In genomic region chr16:4734063-4734729, GRCh38 we compare ENCODE assay signal across 8 cellular contexts. TPM values are rescaled to one million over a fixed set of nuclear protein-coding genes. Genes with fewer than 3 reads are reported as not detected.
DNase-seq lines count a peak whose midpoint lies in the region; ATAC-seq and TF ChIP-seq lines count a peak whose summit lies in the region.

TSS of gene ANKS3 (minus strand) at chr16:4734271. CDS start at chr16:4730149, 4,122 bp downstream.
TSS of gene DNAAF8 (plus strand) at chr16:4734537. CDS start at chr16:4736515, 1,978 bp downstream.

- peak within 1 kb of the TSS; percentile 100 for H3K4me2 ChIP-seq in PC-3 (ENCODE audit: low read length)

- POLR2A ChIA-PET in PC-3 (lab: Charles Lee; ENCODE audit: unreplicated experiment), result interaction anchor here (0.5 to 1.2 kb wide), 8 partner anchors 32 to 381 kb away, joined by 3 to 10 read pairs (median 4); partner anchors contain the start of gene ZNF500

- H3K27me3 ChIP-seq in PC-3 (ENCODE audit: low read length) (no peaks in the 10 kb centered on the region), muscle layer of colon (ENCODE audit: control insufficient read depth in 1 of 2, insufficient read depth in 2 of 2, low read length in 2 of 2) (no peaks in the 10 kb centered on the region)

- no peaks in the 10 kb centered on the region; the same call in 1 of the 2 replicates for H3K4me1 ChIP-seq in PC-3 (ENCODE audit: insufficient read depth, low read length)
- H3K4me1 ChIP-seq in muscle layer of colon (ENCODE audit: insufficient read depth, low read length), result peaks cover 10% of the 10 kb centered on the region

- no TSS peak for BruUV-seq in PC-3 (replicated peaks; lab: Mats Ljungman, UMichigan)

- H3K4me1 Mint-ChIP-seq in activated T-cell treated with anti-CD3 and anti-CD28 coated beads, Interleukin-2, amount 50 U/mL, for 24 hours (ENCODE audit: low read depth), result peaks cover 20% of the 10 kb centered on the region

- no peaks in the 10 kb centered on the region for H3F3A ChIP-seq in PC-3 (ENCODE audit: low read length, unreplicated experiment)

- no peaks in the 10 kb centered on the region for H4K20me1 ChIP-seq in PC-3 (ENCODE audit: low read length)

- H3K9me3 Mint-ChIP-seq in activated T-cell treated with anti-CD3 and anti-CD28 coated beads, Interleukin-2, amount 50 U/mL, for 24 hours, result no peaks in the 10 kb centered on the region

- peaks cover 24% of the 10 kb centered on the region for H3K79me2 ChIP-seq in PC-3 (ENCODE audit: low read length)

- peak within 1 kb of the TSS; percentile 94 for H3K4me3 ChIP-seq in PC-3 (ENCODE audit: low read length)
- peak within 1 kb of the TSS; percentile 95 for H3K4me3 ChIP-seq in muscle layer of colon (ENCODE audit: low read depth in 1 of 2, low read length in 2 of 2)

- H3K9me3 ChIP-seq in PC-3 (ENCODE audit: low read length) (no peaks in the 10 kb centered on the region), muscle layer of colon (ENCODE audit: low read length) (no peaks in the 10 kb centered on the region)

- peak within 1 kb of the TSS; percentile 94 for H3K9ac ChIP-seq in PC-3 (ENCODE audit: low read length)
- H3K9ac ChIP-seq in muscle layer of colon (ENCODE audit: low read length), result no peak within 1 kb of the TSS

- peak within 1 kb of the TSS; percentile 99 for H2AFZ ChIP-seq in PC-3 (ENCODE audit: low read length)

- H3K36me3 ChIP-seq in PC-3 (ENCODE audit: low read depth, low read length) (no peaks in the 10 kb centered on the region), muscle layer of colon (ENCODE audit: insufficient read depth, low read length) (peaks cover 9% of the 10 kb centered on the region)

- peak within 1 kb of the TSS; percentile 89 for H3K4me3 Mint-ChIP-seq in activated T-cell treated with anti-CD3 and anti-CD28 coated beads, Interleukin-2, amount 50 U/mL, for 24 hours

- intact Hi-C loops in PC-3 (cut with micrococcal nuclease), result loop anchor here (5.0 to 10.0 kb wide), 2 partner anchors 68 to 211 kb away; partner anchors contain the start of gene ROGDI

- H3K27me3 Mint-ChIP-seq in activated T-cell treated with anti-CD3 and anti-CD28 coated beads, Interleukin-2, amount 50 U/mL, for 24 hours, result no peaks in the 10 kb centered on the region

- ATAC-seq in GM21528 (IDR thresholded peaks at IDR 0.05; ENCODE audit: low FRiP score, unreplicated experiment) (peak; percentile 80), PC-3 (peak; percentile 94), esophagus mucosa (peak; percentile 97)

- H3K27ac ChIP-seq in PC-3 (ENCODE audit: low read length), result peak within 1 kb of the TSS; percentile 76
- peak within 1 kb of the TSS; percentile 94 for H3K27ac ChIP-seq in muscle layer of colon (ENCODE audit: low read depth, low read length)

- DNase-seq in DMS153 (lab: John Stamatoyannopoulos, UW) (peak; percentile 82), HuH-7.5 (ENCODE audit: low spot score) (peak; percentile 95), PC-3 (peak; percentile 91)
- DNase-seq in activated T-cell treated with anti-CD3 and anti-CD28 coated beads, Interleukin-2, amount 50 U/mL, for 24 hours, result peak; percentile 90
- DNase-seq in stimulated activated CD8-positive, alpha-beta memory T cell treated with anti-CD3 and anti-CD28 coated beads, Interleukin-7, amount 100 ng/mL, for 1 hour (ENCODE audit: low read depth in 2 of 2), result peak; percentile 52 to 61

- H3K27ac Mint-ChIP-seq in activated T-cell treated with anti-CD3 and anti-CD28 coated beads, Interleukin-2, amount 50 U/mL, for 24 hours, result peak within 1 kb of the TSS; percentile 96

- no peaks in the 10 kb centered on the region for H3K9me2 ChIP-seq in PC-3 (replicated peaks; ENCODE audit: low read length)

- CTCF ChIA-PET in PC-3 (lab: Charles Lee), result no interaction called here

- H3K36me3 Mint-ChIP-seq in activated T-cell treated with anti-CD3 and anti-CD28 coated beads, Interleukin-2, amount 50 U/mL, for 24 hours (ENCODE audit: low read depth), result peaks cover 26% of the 10 kb centered on the region

- TF ChIP-seq CTCF in PC-3 (conservative IDR thresholded peaks at IDR 0.05; ENCODE audit: low read depth, low read length), result no peak

RNA-seq across cellular contexts. Expression of gene ANKS3, which starts in this region (rescaled TPM):
- 22.6 and 25.1 TPM in 2 replicates for total RNA-seq in PC-3 (2014; rRNA removed)
- 8.1 TPM for total RNA-seq in esophagus mucosa

RNA-seq across cellular contexts. Expression of gene DNAAF8, which starts in this region (rescaled TPM):
- total RNA-seq in PC-3 (2014; rRNA removed) (0.58 and 1.2 TPM in 2 replicates), esophagus mucosa (0.28 TPM)

Comparison
In these comparisons a context has a peak if more than half of its experiments do, and no peak if none do; other contexts are left out.
1. Peak in every context shown above with its lines: DNase-seq, ATAC-seq, H3K4me3 ChIP-seq and H3K27ac ChIP-seq.